7 cellular contexts compared by ENCODE assay signal in genomic region chr11:121591405-121592033, GRCh38.
DNase-seq lines count a peak whose midpoint lies in the region; TF ChIP-seq lines count a peak whose summit lies in the region.

No MANE protein-coding gene starts in this region.

- H3K27me3 ChIP-seq in Karpas-422 (ENCODE audit: low read length) (no peaks in the 10 kb centered on the region), neuronal stem cell (ENCODE audit: control insufficient read depth in 3 of 3, insufficient read depth in 3 of 3, low read depth in 1 of 3, low read length in 3 of 3) (no peaks in the 10 kb centered on the region), suprapubic skin (no peaks in the 10 kb centered on the region)

- H2AFZ ChIP-seq in Karpas-422 (ENCODE audit: low read length) (no peak overlapping the region), neuronal stem cell (ENCODE audit: low read length) (no peak overlapping the region)

- H3K4me3 Mint-ChIP-seq in activated T-helper 1 cell treated with anti-CD3 and anti-CD28 coated beads, Interleukin-12 subunit alpha, Interleukin-12 subunit beta, Interleukin-2, Interleukin-4 antibody, amounts not matched to agents 30 ng/mL and 10 ng/mL and 1 ng/mL, durations not matched to agents 14 hours and 24 hours and 36 hours, result no peak overlapping the region

- H3K4ac ChIP-seq in neuronal stem cell (ENCODE audit: low read length), result no peak overlapping the region

- H3K9me3 ChIP-seq in Karpas-422 (ENCODE audit: low read length), result no peaks in the 10 kb centered on the region
- H3K9me3 ChIP-seq in neuronal stem cell (replicated peaks in 1 of 2; ENCODE audit: control insufficient read depth in 2 of 2, insufficient read depth in 1 of 2, low read depth in 1 of 2, low read length in 2 of 2), result peaks cover 0 to 11% of the 10 kb centered on the region in 2 donors
- H3K9me3 ChIP-seq in suprapubic skin, result no peaks in the 10 kb centered on the region

- intact Hi-C loops in activated T-helper 1 cell treated with anti-CD3 and anti-CD28 coated beads, Interleukin-12 subunit alpha, Interleukin-12 subunit beta, Interleukin-2, Interleukin-4 antibody, amounts not matched to agents 30 ng/mL and 10 ng/mL and 1 ng/mL, durations not matched to agents 14 hours and 24 hours and 36 hours (cut with micrococcal nuclease), result loop anchor here (1.0 to 2.0 kb wide), 5 partner anchors 138 to 397 kb away; partner anchors contain the start of gene SC5D

- peaks cover 38% of the 10 kb centered on the region for H3K36me3 Mint-ChIP-seq in activated T-helper 1 cell treated with anti-CD3 and anti-CD28 coated beads, Interleukin-12 subunit alpha, Interleukin-12 subunit beta, Interleukin-2, Interleukin-4 antibody, amounts not matched to agents 30 ng/mL and 10 ng/mL and 1 ng/mL, durations not matched to agents 14 hours and 24 hours and 36 hours (ENCODE audit: low read depth)

- no peaks in the 10 kb centered on the region for H3K9me3 Mint-ChIP-seq in activated T-helper 1 cell treated with anti-CD3 and anti-CD28 coated beads, Interleukin-12 subunit alpha, Interleukin-12 subunit beta, Interleukin-2, Interleukin-4 antibody, amounts not matched to agents 30 ng/mL and 10 ng/mL and 1 ng/mL, durations not matched to agents 14 hours and 24 hours and 36 hours

- no peak for TF ChIP-seq POLR2A in suprapubic skin (IDR thresholded peaks at IDR 0.05)

- peak; percentile 64; the same call in 1 of the 2 replicates for TF ChIP-seq CTCF in GM12874 (IDR thresholded peaks at IDR 0.05; ENCODE audit: insufficient read depth, low read depth, low read length)
- peak; percentile 64 to 79 for TF ChIP-seq CTCF in suprapubic skin (IDR thresholded peaks at IDR 0.05)

- peaks cover 57% of the 10 kb centered on the region for H3K36me3 ChIP-seq in Karpas-422 (ENCODE audit: insufficient read depth, low read length)
- peaks cover 21 to 86% of the 10 kb centered on the region in 2 donors for H3K36me3 ChIP-seq in neuronal stem cell (replicated peaks in 1 of 2; ENCODE audit: control insufficient read depth in 2 of 2, insufficient read depth in 2 of 2, low read length in 2 of 2)
- H3K36me3 ChIP-seq in suprapubic skin, result peaks cover 4% of the 10 kb centered on the region

- no peak overlapping the region for H4K8ac ChIP-seq in neuronal stem cell (ENCODE audit: low read depth, low read length)

- H3K27me3 Mint-ChIP-seq in activated T-helper 1 cell treated with anti-CD3 and anti-CD28 coated beads, Interleukin-12 subunit alpha, Interleukin-12 subunit beta, Interleukin-2, Interleukin-4 antibody, amounts not matched to agents 30 ng/mL and 10 ng/mL and 1 ng/mL, durations not matched to agents 14 hours and 24 hours and 36 hours (ENCODE audit: insufficient read depth), result no peaks in the 10 kb centered on the region

- H3K27ac Mint-ChIP-seq in activated T-helper 1 cell treated with anti-CD3 and anti-CD28 coated beads, Interleukin-12 subunit alpha, Interleukin-12 subunit beta, Interleukin-2, Interleukin-4 antibody, amounts not matched to agents 30 ng/mL and 10 ng/mL and 1 ng/mL, durations not matched to agents 14 hours and 24 hours and 36 hours, result peak overlapping the region; percentile 35

- no peak overlapping the region for H3K18ac ChIP-seq in neuronal stem cell (ENCODE audit: low read length)

- no peaks in the 10 kb centered on the region for H4K20me1 ChIP-seq in Karpas-422 (ENCODE audit: insufficient read depth, low read depth, low read length)

- H3K4me2 ChIP-seq in Karpas-422 (ENCODE audit: low read depth, low read length, poor library complexity, severe bottlenecking) (peak overlapping the region; percentile 60), neuronal stem cell (ENCODE audit: insufficient read depth, low read length, poor library complexity, severe bottlenecking) (no peak overlapping the region)

- H3K9ac ChIP-seq in Karpas-422 (ENCODE audit: low read length) (peak overlapping the region; percentile 60), neuronal stem cell (ENCODE audit: low read depth, low read length, poor library complexity) (no peak overlapping the region)

- no peak overlapping the region for H2AK5ac ChIP-seq in neuronal stem cell (ENCODE audit: low read depth, low read length)

- no peak overlapping the region for H2BK5ac ChIP-seq in neuronal stem cell (ENCODE audit: low read length)

- H3K4me1 ChIP-seq in Karpas-422 (ENCODE audit: low read length), result peaks cover 56% of the 10 kb centered on the region
- H3K4me1 ChIP-seq in neuronal stem cell (ENCODE audit: control insufficient read depth in 2 of 2, insufficient read depth in 1 of 2, low read depth in 1 of 2, low read length in 2 of 2), result peaks cover 13 to 18% of the 10 kb centered on the region in 2 donors
- peaks cover 16% of the 10 kb centered on the region for H3K4me1 ChIP-seq in suprapubic skin

- H3K4me3 ChIP-seq in Karpas-422 (ENCODE audit: low read length) (peak overlapping the region; percentile 40; the same call in 1 of the 2 replicates), neuronal stem cell (ENCODE audit: low read length in 2 of 2) (no peak overlapping the region), suprapubic skin (no peak overlapping the region)

- H2BK12ac ChIP-seq in neuronal stem cell (ENCODE audit: low read length), result no peak overlapping the region

- peak; percentile 87 for DNase-seq in Karpas-422
- peak; percentile 67 for DNase-seq in RPMI7951 (ENCODE audit: low read depth)
- DNase-seq in activated T-helper 1 cell treated with anti-CD3 and anti-CD28 coated beads, Interleukin-12 subunit alpha, Interleukin-12 subunit beta, Interleukin-2, Interleukin-4 antibody, amounts not matched to agents 30 ng/mL and 10 ng/mL and 1 ng/mL, durations not matched to agents 14 hours and 24 hours and 36 hours (ENCODE audit: low spot score), result peak; percentile 65
- peak; percentile 90 for DNase-seq in fibroblast of peridontal ligament (ENCODE audit: extremely low read depth)
- peak; percentile 75 for DNase-seq in neuronal stem cell (ENCODE audit: low spot score)
- peak in 1 of 2 donors; percentile 74 for DNase-seq in suprapubic skin (ENCODE audit: low spot score in 2 of 2)

- peaks cover 46% of the 10 kb centered on the region for H3K79me2 ChIP-seq in Karpas-422 (ENCODE audit: low read length)

- no peaks in the 10 kb centered on the region for H3K79me1 ChIP-seq in neuronal stem cell (ENCODE audit: low read depth, low read length)

- H3K27ac ChIP-seq in Karpas-422 (ENCODE audit: low read length), result peak overlapping the region; percentile 97
- no peak overlapping the region for H3K27ac ChIP-seq in neuronal stem cell (replicated peaks; ENCODE audit: low read length)
- no peak overlapping the region for H3K27ac ChIP-seq in suprapubic skin

- no peak overlapping the region for H4K91ac ChIP-seq in neuronal stem cell (ENCODE audit: low read depth, low read length, poor library complexity)

- TF ChIP-seq EP300 in suprapubic skin (IDR thresholded peaks at IDR 0.05), result no peak

- H3K4me1 Mint-ChIP-seq in activated T-helper 1 cell treated with anti-CD3 and anti-CD28 coated beads, Interleukin-12 subunit alpha, Interleukin-12 subunit beta, Interleukin-2, Interleukin-4 antibody, amounts not matched to agents 30 ng/mL and 10 ng/mL and 1 ng/mL, durations not matched to agents 14 hours and 24 hours and 36 hours (ENCODE audit: low read depth), result peaks cover 23% of the 10 kb centered on the region

- no peak overlapping the region for H2BK15ac ChIP-seq in neuronal stem cell (ENCODE audit: low read length)

- H3K23ac ChIP-seq in neuronal stem cell (ENCODE audit: low read depth, low read length, poor library complexity), result no peak overlapping the region

- no peak overlapping the region for H3K14ac ChIP-seq in neuronal stem cell (ENCODE audit: low read length)

- no peak overlapping the region for H2BK120ac ChIP-seq in neuronal stem cell (ENCODE audit: low read depth, low read length)

- H3K9me2 ChIP-seq in Karpas-422 (replicated peaks; ENCODE audit: insufficient read depth, low read length), result no peaks in the 10 kb centered on the region

- WGBS in neuronal stem cell (ENCODE audit: extremely low coverage in 2 of 2, insufficient read length in 2 of 2, insufficient replicate concordance in 1 of 2), 2 donors, result no CpG with 5 or more reads among the region's 3 CpGs
- WGBS in suprapubic skin, result 30% methylated on average over 3 of the region's 3 CpGs
